Comparison of ENCODE assay signal across 15 cellular contexts in genomic region chr17:28468781-28469180, GRCh38. TPM values are rescaled to one million over a fixed set of nuclear protein-coding genes. Genes with fewer than 3 reads are reported as not detected.
DNase-seq lines count a peak whose midpoint lies in the region; ATAC-seq, FAIRE-seq and TF ChIP-seq lines count a peak whose summit lies in the region.
"Had no signal": no experiment of that assay in that cellular context is flagged by ENCODE, and none has a peak within 500 bp of the region (broad histone marks: within the 10 kb centered on the region; RNA-seq: fewer than 3 reads in every experiment).

No MANE protein-coding gene starts in this region.

- ATAC-seq in GM18909 (IDR thresholded peaks at IDR 0.05; ENCODE audit: poor library complexity, unreplicated experiment) (peak; percentile 73), HG02973 (IDR thresholded peaks at IDR 0.05; ENCODE audit: unreplicated experiment) (peak; percentile 69), omental fat pad (ENCODE audit: low FRiP score) (no peak), HepG2 (no peak)
- ATAC-seq: gastroesophageal sphincter had no signal

- TF ChIP-seq EP300 in HepG2 (IDR thresholded peaks at IDR 0.05; ENCODE audit: low read depth in 2 of 2, low read length in 2 of 2) = no peak
- TF ChIP-seq EP300 in HepG2 (CRISPR knock-in tag; IDR thresholded peaks at IDR 0.05; ENCODE audit: borderline replicate concordance) = no peak

- no peak for TF ChIP-seq RAD21 in HepG2 (CRISPR knock-in tag; IDR thresholded peaks at IDR 0.05)

- H3K9me3 ChIP-seq in HepG2 (ENCODE audit: low read length) = no peaks in the 10 kb centered on the region
- H3K9me3 ChIP-seq: gastroesophageal sphincter, prostate gland, transverse colon had no signal

- no peak overlapping the region for H3K4me3 Mint-ChIP-seq in activated T-helper 2 cell treated with anti-CD3 and anti-CD28 coated beads, Interferon-gamma antibody, Interleukin-2, Interleukin-4, amounts not matched to agents 10 μg/mL and 5 μg/mL and 100 μg/mL, durations not matched to agents 14 hours and 24 hours and 36 hours (ENCODE audit: low read depth)

- H3K36me3 Mint-ChIP-seq in activated T-helper 2 cell treated with anti-CD3 and anti-CD28 coated beads, Interferon-gamma antibody, Interleukin-2, Interleukin-4, amounts not matched to agents 10 μg/mL and 5 μg/mL and 100 μg/mL, durations not matched to agents 14 hours and 24 hours and 36 hours (ENCODE audit: low read depth) = no peaks in the 10 kb centered on the region

- no peak overlapping the region for H3K4me3 ChIP-seq in HepG2 (replicated peaks in 1 of 3; ENCODE audit: insufficient read depth in 1 of 3, low read depth in 2 of 3, low read length in 3 of 3)
- H3K4me3 ChIP-seq: cardiac muscle cell, gastroesophageal sphincter, prostate gland, transverse colon had no signal

- H4K20me1 ChIP-seq in HepG2 (ENCODE audit: insufficient read depth, low read length) = no peaks in the 10 kb centered on the region

- peaks cover 34% of the 10 kb centered on the region for H3K4me1 Mint-ChIP-seq in activated T-helper 2 cell treated with anti-CD3 and anti-CD28 coated beads, Interferon-gamma antibody, Interleukin-2, Interleukin-4, amounts not matched to agents 10 μg/mL and 5 μg/mL and 100 μg/mL, durations not matched to agents 14 hours and 24 hours and 36 hours (ENCODE audit: low read depth)

- H3K27me3 Mint-ChIP-seq in activated T-helper 2 cell treated with anti-CD3 and anti-CD28 coated beads, Interferon-gamma antibody, Interleukin-2, Interleukin-4, amounts not matched to agents 10 μg/mL and 5 μg/mL and 100 μg/mL, durations not matched to agents 14 hours and 24 hours and 36 hours (ENCODE audit: low read depth) = peaks cover 8% of the 10 kb centered on the region

- intact Hi-C loops in activated T-helper 2 cell treated with anti-CD3 and anti-CD28 coated beads, Interferon-gamma antibody, Interleukin-2, Interleukin-4, amounts not matched to agents 10 μg/mL and 5 μg/mL and 100 μg/mL, durations not matched to agents 14 hours and 24 hours and 36 hours (cut with micrococcal nuclease) = no loop called here
- intact Hi-C loops in HepG2 (cut with micrococcal nuclease; ENCODE audit: unreplicated experiment) = no loop called here

- H3K27ac Mint-ChIP-seq in activated T-helper 2 cell treated with anti-CD3 and anti-CD28 coated beads, Interferon-gamma antibody, Interleukin-2, Interleukin-4, amounts not matched to agents 10 μg/mL and 5 μg/mL and 100 μg/mL, durations not matched to agents 14 hours and 24 hours and 36 hours = peak overlapping the region; percentile 7

- TF ChIP-seq POLR2A in HepG2 (IDR thresholded peaks at IDR 0.05; ENCODE audit: insufficient read depth in 1 of 2, low read depth in 2 of 2, low read length in 2 of 2) = no peak

- no peak overlapping the region for H3K9ac ChIP-seq in HepG2 (ENCODE audit: insufficient read depth, low read depth, low read length)

- POLR2A ChIA-PET in HepG2 (lab: Yijun Ruan, JAX) = no interaction called here

- no peak overlapping the region for H2AFZ ChIP-seq in HepG2 (ENCODE audit: low read length)

- TF ChIP-seq CTCF in omental fat pad (IDR thresholded peaks at IDR 0.05) (no peak), HepG2 (CRISPR knock-in tag; IDR thresholded peaks at IDR 0.05) (no peak)

- no peaks in the 10 kb centered on the region for H3K36me3 ChIP-seq in HepG2 (replicated peaks in 1 of 2; ENCODE audit: control insufficient read depth in 1 of 2, insufficient read depth in 2 of 2, low read length in 2 of 2)
- H3K36me3 ChIP-seq: cardiac muscle cell, gastroesophageal sphincter, prostate gland, transverse colon had no signal

- H3K27ac ChIP-seq in HepG2 (ENCODE audit: extremely low read length, insufficient read depth, low read length) = no peak overlapping the region
- H3K27ac ChIP-seq: cardiac muscle cell, gastroesophageal sphincter, prostate gland, transverse colon had no signal

- no peaks in the 10 kb centered on the region for H3K79me2 ChIP-seq in HepG2 (ENCODE audit: insufficient read depth, low read length)

- H3K27me3 ChIP-seq in HepG2 (ENCODE audit: control insufficient read depth in 1 of 2, insufficient read depth in 2 of 2, low read length in 2 of 2) = peaks cover 0 to 24% of the 10 kb centered on the region in 2 experiments; a peak in 2 of 5 replicates
- H3K27me3 ChIP-seq: cardiac muscle cell, transverse colon had no signal

- no peak overlapping the region for H3K4me2 ChIP-seq in HepG2 (ENCODE audit: low read depth, low read length)

- DNase-seq in SIG-M5 treated with dmso at 0.1 percent for 504 hours (lab: John Stamatoyannopoulos, UW; ENCODE audit: unreplicated experiment) (peak; percentile 67), SIG-M5 (lab: John Stamatoyannopoulos, UW) (no peak), omental fat pad (ENCODE audit: low spot score) (no peak), HepG2 (ENCODE audit: low spot score) (no peak)
- DNase-seq in activated T-helper 2 cell treated with anti-CD3 and anti-CD28 coated beads, Interferon-gamma antibody, Interleukin-2, Interleukin-4, amounts not matched to agents 10 μg/mL and 5 μg/mL and 100 μg/mL, durations not matched to agents 14 hours and 24 hours and 36 hours (ENCODE audit: low spot score) = no peak
- DNase-seq in NK-92 treated with Interleukin-12 subunit alpha and Interleukin-12 subunit beta, amount 100 ng/mL, for 24 hours (lab: John Stamatoyannopoulos, UW) = no peak
- DNase-seq: activated gamma-delta T cell treated with Interleukin-2 at 50 U/mL for 16 hours, NCI-H2171, transverse colon had no signal

- no peak for FAIRE-seq in HepG2 (lab: Jason Lieb, UNC)
- FAIRE-seq: endometrium had no signal

- CTCF ChIA-PET in HepG2 (lab: Yijun Ruan, JAX; ENCODE audit: low intra/inter-chr PET ratio, low total read pairs) = no interaction called here

- BruUV-seq in HepG2 (replicated peaks; lab: Mats Ljungman, UMichigan) = no TSS peak

- in situ Hi-C loops in HepG2 (cut with HindIII; ENCODE audit: extremely low pct_ligation_motif_present, low pct_unique_long_range_greater_than_20kb) = no loop called here

- H3K9me3 Mint-ChIP-seq in activated T-helper 2 cell treated with anti-CD3 and anti-CD28 coated beads, Interferon-gamma antibody, Interleukin-2, Interleukin-4, amounts not matched to agents 10 μg/mL and 5 μg/mL and 100 μg/mL, durations not matched to agents 14 hours and 24 hours and 36 hours = no peaks in the 10 kb centered on the region

- peaks cover 27% of the 10 kb centered on the region for H3K4me1 ChIP-seq in HepG2 (ENCODE audit: insufficient read depth, low read length)
- H3K4me1 ChIP-seq: gastroesophageal sphincter, prostate gland had no signal

RNA-seq across cellular contexts. Expression of gene SLC13A2, which starts 4.7 kb away (rescaled TPM):
- total RNA-seq in activated T-helper 2 cell treated with anti-CD3 and anti-CD28 coated beads, Interferon-gamma antibody, Interleukin-2, Interleukin-4, amounts not matched to agents 10 μg/mL and 5 μg/mL and 100 μg/mL, durations not matched to agents 14 hours and 24 hours and 36 hours = not detected in 2 replicates
- total RNA-seq in omental fat pad = not detected
- total RNA-seq in HepG2 (2016; rRNA removed; fragmentation: Illumina TruSeq; extraction: Trizol) = not detected in 2 replicates
- not detected in 2 replicates for total RNA-seq in HepG2 (2016; cell fraction: cytosol; rRNA removed; fragmentation: Illumina TruSeq; extraction: Trizol; ENCODE audit: low read depth)
- total RNA-seq in HepG2 (2016; cell fraction: insoluble cytoplasmic fraction; rRNA removed; fragmentation: Illumina TruSeq; extraction: Trizol) = not detected in 2 replicates
- total RNA-seq in HepG2 (2016; cell fraction: membrane; rRNA removed; fragmentation: Illumina TruSeq; extraction: Trizol) = not detected in 2 replicates
- total RNA-seq in HepG2 (2016; cell fraction: nucleus; rRNA removed; fragmentation: Illumina TruSeq; extraction: Trizol) = not detected in 2 replicates
- polyA plus RNA-seq in HepG2 (2011; rRNA removed) = 0.07 TPM in 1 of 2 replicates, not detected in the other
- not detected in 2 replicates for polyA plus RNA-seq in HepG2 (2011; cell fraction: cytosol; rRNA removed)
- not detected in 2 replicates for polyA plus RNA-seq in HepG2 (2011; cell fraction: nucleus; rRNA removed)
- not detected in 2 replicates for polyA plus RNA-seq in HepG2 (2012)
- not detected in 2 replicates for polyA plus RNA-seq in HepG2 (2016; cell fraction: cytosol; fragmentation: Illumina TruSeq; extraction: Trizol; ENCODE audit: low read depth)
- polyA plus RNA-seq in HepG2 (2016; cell fraction: insoluble cytoplasmic fraction; fragmentation: Illumina TruSeq; extraction: Trizol; ENCODE audit: low read depth) = not detected in 2 replicates
- polyA plus RNA-seq in HepG2 (2016; cell fraction: membrane; fragmentation: Illumina TruSeq; extraction: Trizol; ENCODE audit: low read depth) = not detected in 2 replicates
- polyA plus RNA-seq in HepG2 (2016; cell fraction: nucleus; fragmentation: Illumina TruSeq; extraction: Trizol; ENCODE audit: insufficient read depth, low read depth) = not detected in 2 replicates
- polyA minus RNA-seq in HepG2 (2011; rRNA and poly(A)+ RNA removed; ENCODE audit: low replicate concordance) = not detected in 2 replicates
- not detected in 2 replicates for polyA minus RNA-seq in HepG2 (2011; cell fraction: cytosol; rRNA and poly(A)+ RNA removed)
- not detected in 2 replicates for polyA minus RNA-seq in HepG2 (2011; cell fraction: nucleus; rRNA and poly(A)+ RNA removed)
- total RNA-seq: cardiac muscle cell had no signal
- polyA plus RNA-seq: cardiac muscle cell had no signal

RNA-seq across cellular contexts. Expression of gene FOXN1, which starts 37.4 kb away (rescaled TPM):
- total RNA-seq in activated T-helper 2 cell treated with anti-CD3 and anti-CD28 coated beads, Interferon-gamma antibody, Interleukin-2, Interleukin-4, amounts not matched to agents 10 μg/mL and 5 μg/mL and 100 μg/mL, durations not matched to agents 14 hours and 24 hours and 36 hours = not detected in 2 replicates
- total RNA-seq in omental fat pad (not detected), HepG2 (2016; rRNA removed; fragmentation: Illumina TruSeq; extraction: Trizol) (not detected in 2 replicates)
- not detected in 2 replicates for total RNA-seq in HepG2 (2016; cell fraction: cytosol; rRNA removed; fragmentation: Illumina TruSeq; extraction: Trizol; ENCODE audit: low read depth)
- total RNA-seq in HepG2 (2016; cell fraction: insoluble cytoplasmic fraction; rRNA removed; fragmentation: Illumina TruSeq; extraction: Trizol) = not detected in 2 replicates
- total RNA-seq in HepG2 (2016; cell fraction: membrane; rRNA removed; fragmentation: Illumina TruSeq; extraction: Trizol) = not detected in 2 replicates
- not detected in 2 replicates for total RNA-seq in HepG2 (2016; cell fraction: nucleus; rRNA removed; fragmentation: Illumina TruSeq; extraction: Trizol)
- polyA plus RNA-seq in HepG2 (2011; rRNA removed) = 0.01 TPM in 1 of 2 replicates, not detected in the other
- not detected in 2 replicates for polyA plus RNA-seq in HepG2 (2011; cell fraction: cytosol; rRNA removed)
- 0.10 TPM in 1 of 2 replicates, not detected in the other for polyA plus RNA-seq in HepG2 (2011; cell fraction: nucleus; rRNA removed)
- polyA plus RNA-seq in HepG2 (2012) = 0.07 TPM in 1 of 2 replicates, not detected in the other
- not detected in 2 replicates for polyA plus RNA-seq in HepG2 (2016; cell fraction: cytosol; fragmentation: Illumina TruSeq; extraction: Trizol; ENCODE audit: low read depth)
- not detected in 2 replicates for polyA plus RNA-seq in HepG2 (2016; cell fraction: insoluble cytoplasmic fraction; fragmentation: Illumina TruSeq; extraction: Trizol; ENCODE audit: low read depth)
- polyA plus RNA-seq in HepG2 (2016; cell fraction: membrane; fragmentation: Illumina TruSeq; extraction: Trizol; ENCODE audit: low read depth) = not detected in 2 replicates
- polyA plus RNA-seq in HepG2 (2016; cell fraction: nucleus; fragmentation: Illumina TruSeq; extraction: Trizol; ENCODE audit: insufficient read depth, low read depth) = not detected in 2 replicates
- polyA minus RNA-seq in HepG2 (2011; rRNA and poly(A)+ RNA removed; ENCODE audit: low replicate concordance) = 0.30 TPM in 1 of 2 replicates, not detected in the other
- not detected in 2 replicates for polyA minus RNA-seq in HepG2 (2011; cell fraction: cytosol; rRNA and poly(A)+ RNA removed)
- polyA minus RNA-seq in HepG2 (2011; cell fraction: nucleus; rRNA and poly(A)+ RNA removed) = not detected in 2 replicates
- polyA plus RNA-seq: cardiac muscle cell had no signal

Comparison
In these comparisons a context has a peak if more than half of its experiments do, and no peak if none do; other contexts are left out.
1. ATAC-seq: peak in GM18909 (single experiment) and HG02973 (single experiment); none in omental fat pad (single experiment) and HepG2 (single experiment).